In the genomic region with DNA sequence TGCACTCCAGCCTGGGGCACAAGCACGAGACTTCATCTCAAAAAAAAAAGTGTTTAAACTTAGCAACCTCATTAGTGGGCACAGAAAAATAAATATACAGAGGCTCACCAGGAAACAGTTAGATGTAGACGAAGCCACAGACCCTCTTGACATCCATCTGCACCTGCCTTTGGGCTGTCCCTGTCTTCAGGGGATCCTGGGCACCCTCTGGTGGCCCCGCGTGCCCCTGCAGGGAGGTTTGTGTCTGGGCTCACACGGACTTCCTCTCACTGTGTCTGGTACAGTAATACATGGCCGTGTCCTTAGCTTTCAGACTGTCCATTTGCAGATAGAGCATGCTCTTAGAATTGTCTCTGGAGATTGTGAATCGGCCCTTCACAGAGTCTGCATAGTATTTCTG, we compare ENCODE assay signal across 9 cellular contexts.
DNase-seq lines count a peak whose midpoint lies in the region; ATAC-seq and TF ChIP-seq lines count a peak whose summit lies in the region.
"Had no signal": no experiment of that assay in that cellular context is flagged by ENCODE, and none has a peak within 500 bp of the region (broad histone marks: within the 10 kb centered on the region; RNA-seq: fewer than 3 reads in every experiment).

No MANE protein-coding gene starts in this region.

- H3K9me3 ChIP-seq in Peyer's patch = no peaks in the 10 kb centered on the region
- H3K9me3 ChIP-seq: esophagus muscularis mucosa had no signal

- no peaks in the 10 kb centered on the region for H3K4me1 ChIP-seq in Peyer's patch
- H3K4me1 ChIP-seq: esophagus muscularis mucosa had no signal

- ATAC-seq in HG03139 (IDR thresholded peaks at IDR 0.05; ENCODE audit: unreplicated experiment) = no peak
- no peak for ATAC-seq in HG03457 (IDR thresholded peaks at IDR 0.05; ENCODE audit: unreplicated experiment)

- H3K27ac ChIP-seq in Peyer's patch = no peak overlapping the region
- H3K27ac ChIP-seq: esophagus muscularis mucosa had no signal

- TF ChIP-seq CTCF in Peyer's patch (IDR thresholded peaks at IDR 0.05) = peak in 3 of 6 experiments; percentile 10 to 38 (median 20)

- DNase-seq in GM19238 (ENCODE audit: insufficient read length, low spot score) (peak; percentile 6), Peyer's patch (peak in 2 of 3 donors; percentile 41 to 63), SW 1271 (lab: John Stamatoyannopoulos, UW) (no peak), NCI-H1105 treated with DMSO at 0.1 percent for 48 hours (lab: John Stamatoyannopoulos, UW) (no peak)
- peak; percentile 13 for DNase-seq in activated T-helper 9 cell treated with anti-CD3 and anti-CD28 coated beads, Interleukin-2, amount 50 U/mL, for 16 hours (ENCODE audit: low read depth)
- peak; percentile 12 to 33 (median 25) for DNase-seq in stimulated activated CD4-positive, alpha-beta T cell treated with anti-CD3 and anti-CD28 coated beads, TNF-alpha, amount 100 ng/mL, for 48 hours (ENCODE audit: low read depth in 3 of 3)

- no peaks in the 10 kb centered on the region for H3K36me3 ChIP-seq in Peyer's patch
- H3K36me3 ChIP-seq: esophagus muscularis mucosa had no signal

- no peaks in the 10 kb centered on the region for H3K27me3 ChIP-seq in Peyer's patch

- TF ChIP-seq POLR2A in Peyer's patch (IDR thresholded peaks at IDR 0.05) = no peak

- H3K4me3 ChIP-seq in Peyer's patch = no peak overlapping the region
- H3K4me3 ChIP-seq: esophagus muscularis mucosa had no signal

Comparison
In these comparisons a context has a peak if more than half of its experiments do, and no peak if none do; other contexts are left out.
1. DNase-seq: peak in GM19238 (single experiment), Peyer's patch (2 of 3), activated T-helper 9 cell treated with anti-CD3 and anti-CD28 coated beads, Interleukin-2, amount 50 U/mL, for 16 hours (single experiment) and stimulated activated CD4-positive, alpha-beta T cell treated with anti-CD3 and anti-CD28 coated beads, TNF-alpha, amount 100 ng/mL, for 48 hours (3 of 3); none in SW 1271 (0 of 2) and NCI-H1105 treated with DMSO at 0.1 percent for 48 hours (single experiment).